In genomic region chr6:72505446-72505845, GRCh38 we compare ENCODE assay signal across 23 cellular contexts.
A peak's percentile ranks its signal among the peaks of the same experiment; 100 is the strongest.
DNase-seq lines count a peak whose midpoint lies in the region; ATAC-seq, FAIRE-seq and TF ChIP-seq lines count a peak whose summit lies in the region.
"Had no signal": no experiment of that assay in that cellular context is flagged by ENCODE, and none has a peak within 500 bp of the region (broad histone marks: within the 10 kb centered on the region; RNA-seq: fewer than 3 reads in every experiment).

No MANE protein-coding gene starts in this region.

- CTCF ChIA-PET in mammary epithelial cell (lab: Charles Lee; ENCODE audit: low non-redundant PET), result no interaction called here

- no TSS peak for BruUV-seq in mammary epithelial cell (replicated peaks; lab: Mats Ljungman, UMichigan)

- peaks cover 5% of the 10 kb centered on the region for H3K4me1 Mint-ChIP-seq in GM23338
- H3K4me1 Mint-ChIP-seq: B cell; CD4-positive, CD25-positive, alpha-beta regulatory T cell had no signal

- 22% methylated on average over 2 of the region's 2 CpGs for WGBS in mammary epithelial cell (ENCODE audit: low coverage, missing lambda C conversion rate)

- no peak overlapping the region for H3K4me3 Mint-ChIP-seq in GM23338
- H3K4me3 Mint-ChIP-seq: B cell; CD4-positive, CD25-positive, alpha-beta regulatory T cell; CD8-positive, alpha-beta T cell; HFFc6 had no signal

- ATAC-seq in GM18867 (IDR thresholded peaks at IDR 0.05; ENCODE audit: unreplicated experiment) (peak; percentile 46), GM23338 (no peak)
- ATAC-seq: CD8-positive, alpha-beta T cell had no signal

- H3K4me3 ChIP-seq in mammary epithelial cell (replicated peaks in 1 of 3; ENCODE audit: insufficient read depth in 1 of 3, low read depth in 2 of 3, low read length in 3 of 3), result no peak overlapping the region
- no peak overlapping the region for H3K4me3 ChIP-seq in breast epithelium
- H3K4me3 ChIP-seq in GM23338, result no peak overlapping the region
- no peak overlapping the region for H3K4me3 ChIP-seq in keratinocyte (ENCODE audit: control insufficient read depth in 2 of 3, extremely low read depth in 1 of 3, insufficient read depth in 2 of 3, low read depth in 1 of 3, low read length in 3 of 3)
- H3K4me3 ChIP-seq: BLaER1, HAP-1 had no signal

- H4K20me1 ChIP-seq in mammary epithelial cell (ENCODE audit: insufficient read depth, low read length) (no peaks in the 10 kb centered on the region), GM23338 (replicated peaks; ENCODE audit: insufficient read depth) (no peaks in the 10 kb centered on the region), keratinocyte (ENCODE audit: control insufficient read depth, extremely low read depth, insufficient read depth, low read length) (no peaks in the 10 kb centered on the region)
- H4K20me1 ChIP-seq: BLaER1 had no signal

- H3K27ac ChIP-seq in mammary epithelial cell (ENCODE audit: insufficient read depth, low read depth, low read length), result no peak overlapping the region
- no peak overlapping the region for H3K27ac ChIP-seq in breast epithelium
- H3K27ac ChIP-seq in GM23338 (ENCODE audit: low read depth), result no peak overlapping the region
- no peak overlapping the region for H3K27ac ChIP-seq in keratinocyte (ENCODE audit: control insufficient read depth, insufficient read depth, low read length)
- H3K27ac ChIP-seq: BLaER1, C4-2B had no signal

- no peaks in the 10 kb centered on the region for H3F3A ChIP-seq in GM23338 (replicated peaks; ENCODE audit: low read depth)

- H3K9me3 Mint-ChIP-seq in GM23338, result peaks cover 4% of the 10 kb centered on the region; the same call in 1 of the 3 replicates
- H3K9me3 Mint-ChIP-seq: CD4-positive, CD25-positive, alpha-beta regulatory T cell; CD8-positive, alpha-beta T cell; HFFc6 had no signal

- peak overlapping the region; percentile 18 for H2AFZ ChIP-seq in mammary epithelial cell (ENCODE audit: low read depth, low read length)
- H2AFZ ChIP-seq in GM23338, result 0 out of 2 replicates have a peak overlapping the region, but pooled peaks have one; percentile 12
- peak overlapping the region; percentile 58 for H2AFZ ChIP-seq in keratinocyte (ENCODE audit: control insufficient read depth, low read length)

- TF ChIP-seq CTCF in mammary epithelial cell (conservative IDR thresholded peaks at IDR 0.05 in 1 of 2, IDR thresholded peaks at IDR 0.05 in 1 of 2; ENCODE audit: extremely low read depth in 1 of 2, insufficient read depth in 1 of 2, low read depth in 1 of 2, low read length in 2 of 2) (no peak), breast epithelium (IDR thresholded peaks at IDR 0.05) (no peak), GM23338 (conservative IDR thresholded peaks at IDR 0.05; ENCODE audit: low read depth in 2 of 2) (no peak), keratinocyte (optimal IDR thresholded peaks at IDR 0.05 in 1 of 3, IDR thresholded peaks at IDR 0.05 in 1 of 3, conservative IDR thresholded peaks at IDR 0.05 in 1 of 3; ENCODE audit: extremely low read depth in 1 of 3, insufficient read depth in 2 of 3, low read length in 3 of 3) (no peak)

- H3K9ac ChIP-seq in mammary epithelial cell (ENCODE audit: insufficient read depth, low read length) (no peak overlapping the region), keratinocyte (ENCODE audit: control insufficient read depth, extremely low read depth, insufficient read depth, low read length) (no peak overlapping the region)
- H3K9ac ChIP-seq: BLaER1 had no signal

- no peaks in the 10 kb centered on the region for H3K9me1 ChIP-seq in keratinocyte (ENCODE audit: control insufficient read depth, extremely low read depth, insufficient read depth, low read length)

- H3K36me3 ChIP-seq in mammary epithelial cell (ENCODE audit: insufficient read depth, low read length) (no peaks in the 10 kb centered on the region), breast epithelium (no peaks in the 10 kb centered on the region), GM23338 (ENCODE audit: insufficient read depth) (no peaks in the 10 kb centered on the region), keratinocyte (ENCODE audit: control insufficient read depth in 2 of 2, extremely low read depth in 1 of 2, insufficient read depth in 2 of 2, low read length in 2 of 2) (no peaks in the 10 kb centered on the region)
- H3K36me3 ChIP-seq: BLaER1, HAP-1 had no signal

- H3K4me1 ChIP-seq in mammary epithelial cell (ENCODE audit: insufficient read depth, low read length) (peaks cover 3% of the 10 kb centered on the region), breast epithelium (no peaks in the 10 kb centered on the region), GM23338 (ENCODE audit: insufficient read depth) (no peaks in the 10 kb centered on the region), keratinocyte (ENCODE audit: control insufficient read depth, extremely low read depth, insufficient read depth, low read length) (peaks cover 3% of the 10 kb centered on the region)
- H3K4me1 ChIP-seq: BLaER1, Caco-2, HAP-1 had no signal

- in situ Hi-C loops in mammary epithelial cell (cut with MboI; ENCODE audit: low sequenced_read_pairs in 2 of 2), result no loop called here

- no peaks in the 10 kb centered on the region for H3K27me3 ChIP-seq in mammary epithelial cell (ENCODE audit: insufficient read depth, low read length)
- H3K27me3 ChIP-seq in breast epithelium, result no peaks in the 10 kb centered on the region
- no peaks in the 10 kb centered on the region for H3K27me3 ChIP-seq in GM23338 (ENCODE audit: insufficient read depth)
- no peaks in the 10 kb centered on the region for H3K27me3 ChIP-seq in keratinocyte (ENCODE audit: control insufficient read depth, extremely low read depth, insufficient read depth, low read length)
- H3K27me3 ChIP-seq: BLaER1 had no signal

- no peak overlapping the region for H3K4me2 ChIP-seq in mammary epithelial cell (ENCODE audit: insufficient read depth, low read depth, low read length)
- H3K4me2 ChIP-seq in GM23338, result no peak overlapping the region
- H3K4me2 ChIP-seq in keratinocyte (ENCODE audit: control insufficient read depth, extremely low read depth, insufficient read depth, low read depth, low read length), result no peak overlapping the region
- H3K4me2 ChIP-seq: BLaER1 had no signal

- intact Hi-C loops in mammary epithelial cell (cut with micrococcal nuclease), result no loop called here
- intact Hi-C loops in breast epithelium (cut with DNase I; ENCODE audit: low total_unique reads), result no loop called here

- DNase-seq in mammary epithelial cell (peak; percentile 23), breast epithelium (ENCODE audit: low spot score in 2 of 2) (no peak), GM23338 (ENCODE audit: low spot score) (no peak), keratinocyte (ENCODE audit: low read depth, low spot score) (no peak), germinal center (ENCODE audit: low spot score) (no peak), HTR-8/SVneo (ENCODE audit: insufficient read length, low spot score) (no peak)
- DNase-seq in stimulated activated CD4-positive, alpha-beta T cell treated with anti-CD3 and anti-CD28 coated beads, Interleukin-15, amount 100 ng/mL, for 24 hours, result no peak
- DNase-seq: Caco-2; CD4-positive, CD25-positive, alpha-beta regulatory T cell; CD8-positive, alpha-beta T cell; DMS153; DND-41; GOT3; HFFc6 had no signal

- no peaks in the 10 kb centered on the region for H3K27me3 Mint-ChIP-seq in GM23338 (ENCODE audit: insufficient read depth, low read depth, poor library complexity)
- H3K27me3 Mint-ChIP-seq: CD4-positive, CD25-positive, alpha-beta regulatory T cell had no signal

- TF ChIP-seq POLR2A in breast epithelium (IDR thresholded peaks at IDR 0.05), result no peak

- no peaks in the 10 kb centered on the region; the same call in 1 of the 2 replicates for H3K9me2 ChIP-seq in GM23338 (ENCODE audit: insufficient read depth)

- FAIRE-seq in keratinocyte (lab: Jason Lieb, UNC) (peak; percentile 74), HTR-8/SVneo (lab: Jason Lieb, UNC) (no peak)
- FAIRE-seq: G401.6, GM12892, GM19239, H54 had no signal

- no peak overlapping the region for H3K27ac Mint-ChIP-seq in GM23338
- H3K27ac Mint-ChIP-seq: B cell; CD4-positive, CD25-positive, alpha-beta regulatory T cell; CD8-positive, alpha-beta T cell; HFFc6 had no signal

- H3K79me2 ChIP-seq in mammary epithelial cell (ENCODE audit: insufficient read depth, low read length), result no peaks in the 10 kb centered on the region
- no peaks in the 10 kb centered on the region for H3K79me2 ChIP-seq in GM23338 (replicated peaks; ENCODE audit: insufficient read depth)
- no peaks in the 10 kb centered on the region for H3K79me2 ChIP-seq in keratinocyte (ENCODE audit: control insufficient read depth, insufficient read depth, low read length)

- dilution Hi-C loops in mammary epithelial cell (cut with HindIII; ENCODE audit: low sequenced_read_pairs), result no loop called here
- dilution Hi-C loops in keratinocyte (cut with MboI; ENCODE audit: extremely low pct_ligation_motif_present, low sequenced_read_pairs), result no loop called here

- no peaks in the 10 kb centered on the region for H3K36me3 Mint-ChIP-seq in GM23338 (ENCODE audit: low read depth)
- H3K36me3 Mint-ChIP-seq: CD4-positive, CD25-positive, alpha-beta regulatory T cell; CD8-positive, alpha-beta T cell had no signal

- H3K9me3 ChIP-seq in mammary epithelial cell (replicated peaks; ENCODE audit: insufficient read depth, low read length), result no peaks in the 10 kb centered on the region
- H3K9me3 ChIP-seq in breast epithelium, result no peaks in the 10 kb centered on the region
- H3K9me3 ChIP-seq in keratinocyte (ENCODE audit: control insufficient read depth, low read depth, low read length), result no peaks in the 10 kb centered on the region
- H3K9me3 ChIP-seq: Caco-2, HAP-1 had no signal

TF ChIP-seq in GM23338, 12 proteins besides CTCF, POLR2A, EP300 and RAD21 (continues in another document):
- TF ChIP-seq EZH2phosphoT487 (IDR thresholded peaks at IDR 0.05; ENCODE audit: unreplicated experiment) (no peak), ZNF114 (CRISPR knock-in tag; IDR thresholded peaks at IDR 0.05) (no peak), ZNF331 (CRISPR knock-in tag; IDR thresholded peaks at IDR 0.05; ENCODE audit: low read depth) (no peak)
